In the genomic region with DNA sequence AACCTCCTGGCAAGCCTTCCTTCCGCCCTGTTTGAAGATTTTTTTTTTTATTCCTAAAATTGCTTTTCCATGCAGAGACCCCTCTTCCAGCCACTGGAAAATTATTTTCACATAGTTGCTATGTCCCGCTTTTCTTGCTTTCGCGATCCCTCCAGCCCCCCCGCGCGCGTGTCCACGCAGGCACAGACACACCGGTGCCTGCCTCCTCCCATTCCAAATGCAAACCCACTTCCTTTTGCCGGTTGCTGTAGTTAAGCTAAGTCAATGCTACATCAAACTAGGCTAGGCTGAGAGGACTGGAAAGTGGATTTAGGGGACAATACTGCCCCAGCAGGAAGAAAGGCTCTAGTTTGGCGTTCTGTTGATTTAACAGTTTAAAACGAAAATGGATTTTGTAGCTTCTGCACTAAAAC, we compare ENCODE assay signal across 8 cellular contexts.
DNase-seq lines count a peak whose midpoint lies in the region; ATAC-seq and TF ChIP-seq lines count a peak whose summit lies in the region.

No MANE protein-coding gene starts in this region.

- BruUV-seq in mammary epithelial cell (replicated peaks; lab: Mats Ljungman, UMichigan): no TSS peak

- TF ChIP-seq CTCF in mammary epithelial cell (conservative IDR thresholded peaks at IDR 0.05 in 1 of 2, IDR thresholded peaks at IDR 0.05 in 1 of 2; ENCODE audit: extremely low read depth in 1 of 2, insufficient read depth in 1 of 2, low read depth in 1 of 2, low read length in 2 of 2): no peak
- no peak for TF ChIP-seq CTCF in kidney epithelial cell (IDR thresholded peaks at IDR 0.05; ENCODE audit: insufficient read depth, low read length, poor library complexity, severe bottlenecking)

- CTCF ChIA-PET in mammary epithelial cell (lab: Charles Lee; ENCODE audit: low non-redundant PET): interaction anchor here (0.6 to 0.7 kb wide), 2 partner anchors 14 to 667 kb away, joined by 3 to 7 read pairs; no protein-coding TSS in a partner anchor

- H3K36me3 ChIP-seq in mammary epithelial cell (ENCODE audit: insufficient read depth, low read length): no peaks in the 10 kb centered on the region
- no peaks in the 10 kb centered on the region for H3K36me3 ChIP-seq in kidney epithelial cell (ENCODE audit: control insufficient read depth, insufficient read depth, low read length)
- no peaks in the 10 kb centered on the region for H3K36me3 ChIP-seq in stomach smooth muscle (ENCODE audit: control insufficient read depth in 2 of 2, insufficient read depth in 2 of 2, low read length in 2 of 2)

- H3K27ac ChIP-seq in mammary epithelial cell (ENCODE audit: insufficient read depth, low read depth, low read length) (no peak overlapping the region), stomach smooth muscle (ENCODE audit: low read length) (peak overlapping the region; percentile 31)

- dilution Hi-C loops in mammary epithelial cell (cut with HindIII; ENCODE audit: low sequenced_read_pairs): no loop called here

- H3K9ac ChIP-seq in mammary epithelial cell (ENCODE audit: insufficient read depth, low read length): no peak overlapping the region
- H3K9ac ChIP-seq in stomach smooth muscle (ENCODE audit: low read length in 2 of 2): peak overlapping the region; percentile 46 to 47

- H3K4me3 ChIP-seq in mammary epithelial cell (replicated peaks in 1 of 3; ENCODE audit: insufficient read depth in 1 of 3, low read depth in 2 of 3, low read length in 3 of 3) (peak overlapping the region; percentile 31 to 65 (median 63)), kidney epithelial cell (ENCODE audit: low read depth, low read length) (peak overlapping the region; percentile 60), stomach smooth muscle (ENCODE audit: low read length in 2 of 2) (peak overlapping the region; percentile 64 to 77)

- ATAC-seq in Right ventricle myocardium superior (ENCODE audit: poor library complexity) (peak; percentile 34), Right ventricle myocardium inferior (no peak)

- H3K79me2 ChIP-seq in mammary epithelial cell (ENCODE audit: insufficient read depth, low read length): no peaks in the 10 kb centered on the region

- H2AFZ ChIP-seq in mammary epithelial cell (ENCODE audit: low read depth, low read length): peak overlapping the region; percentile 14

- H3K27me3 ChIP-seq in mammary epithelial cell (ENCODE audit: insufficient read depth, low read length) (peaks cover 27% of the 10 kb centered on the region), kidney epithelial cell (ENCODE audit: control insufficient read depth, insufficient read depth, low read length) (peaks cover 6% of the 10 kb centered on the region), stomach smooth muscle (ENCODE audit: control insufficient read depth in 1 of 2, insufficient read depth in 2 of 2, low read length in 2 of 2) (peaks cover 0 to 2% of the 10 kb centered on the region in 2 donors)

- peak overlapping the region; percentile 88 for H3K4me2 ChIP-seq in mammary epithelial cell (ENCODE audit: insufficient read depth, low read depth, low read length)

- no peaks in the 10 kb centered on the region for H4K20me1 ChIP-seq in mammary epithelial cell (ENCODE audit: insufficient read depth, low read length)

- WGBS in mammary epithelial cell (ENCODE audit: low coverage, missing lambda C conversion rate): 6% methylated on average over 12 of the region's 13 CpGs

- in situ Hi-C loops in mammary epithelial cell (cut with MboI; ENCODE audit: low sequenced_read_pairs in 2 of 2): no loop called here

- DNase-seq in Right ventricle myocardium superior (peak; percentile 48), Right ventricle myocardium inferior (ENCODE audit: missing footprints) (no peak), NCI-H748 treated with DMSO at 0.1 percent for 48 hours (lab: John Stamatoyannopoulos, UW) (peak; percentile 3), mammary epithelial cell (peak; percentile 11), kidney epithelial cell (ENCODE audit: low read depth) (no peak), NCI-H1930 (lab: John Stamatoyannopoulos, UW) (no peak), amniotic stem cell (lab: John Stamatoyannopoulos, UW) (no peak)

- no peaks in the 10 kb centered on the region for H3K9me3 ChIP-seq in mammary epithelial cell (replicated peaks; ENCODE audit: insufficient read depth, low read length)
- H3K9me3 ChIP-seq in stomach smooth muscle (ENCODE audit: control insufficient read depth in 2 of 2, low read length in 2 of 2): no peaks in the 10 kb centered on the region

- intact Hi-C loops in Right ventricle myocardium superior (cut with DNase I) (no loop called here), Right ventricle myocardium inferior (cut with DNase I) (loop anchor here (10.0 kb wide), 1 partner anchor 321 kb away; a partner anchor contains a TSS), mammary epithelial cell (cut with micrococcal nuclease) (no loop called here)

- H3K4me1 ChIP-seq in mammary epithelial cell (ENCODE audit: insufficient read depth, low read length) (peaks cover 27% of the 10 kb centered on the region), stomach smooth muscle (ENCODE audit: control insufficient read depth, insufficient read depth, low read length) (peaks cover 30% of the 10 kb centered on the region)

Comparison
In these comparisons a context has a peak if more than half of its experiments do, and no peak if none do; other contexts are left out.
1. DNase-seq: peak in Right ventricle myocardium superior (single experiment), NCI-H748 treated with DMSO at 0.1 percent for 48 hours (single experiment) and mammary epithelial cell (single experiment); none in Right ventricle myocardium inferior (single experiment), kidney epithelial cell (single experiment), NCI-H1930 (0 of 2) and amniotic stem cell (single experiment).
2. Peak in every context shown above with its lines, with median percentiles within 50 percentile points of each other: H3K4me3 ChIP-seq.